Comparison of ENCODE assay signal across 17 cellular contexts in genomic region chr6:164695896-164696295, GRCh38.
"Had no signal": no experiment of that assay in that cellular context is flagged by ENCODE, and none has a peak within 500 bp of the region (broad histone marks: within the 10 kb centered on the region; RNA-seq: fewer than 3 reads in every experiment).

No MANE protein-coding gene starts in this region.

- H3K9me3 ChIP-seq: ascending aorta, breast epithelium, gastrocnemius medialis, left ventricle myocardium inferior, psoas muscle, tibial artery had no signal

- H3K4me3 ChIP-seq: ascending aorta, breast epithelium, coronary artery, gastrocnemius medialis, heart right ventricle, left ventricle myocardium inferior, psoas muscle, tibial artery had no signal

- H3K27ac ChIP-seq: ascending aorta, breast epithelium, coronary artery, gastrocnemius medialis, heart right ventricle, left ventricle myocardium inferior, psoas muscle, tibial artery, VCaP had no signal

- ATAC-seq: gastrocnemius medialis, heart right ventricle, psoas muscle, right cardiac atrium had no signal

- H3K36me3 ChIP-seq: ascending aorta, breast epithelium, gastrocnemius medialis, heart right ventricle, left ventricle myocardium inferior, tibial artery had no signal

- DNase-seq: activated CD4-positive, alpha-beta T cell treated with anti-CD3 and anti-CD28 coated beads for 1 hour; activated CD8-positive, alpha-beta memory T cell treated with anti-CD3 and anti-CD28 coated beads for 24 hours; activated CD8-positive, alpha-beta memory T cell treated with anti-CD3 and anti-CD28 coated beads, Interleukin-2, amount 50 U/mL, for 48 hours; activated gamma-delta T cell; gastrocnemius medialis; heart right ventricle; left ventricle myocardium inferior; psoas muscle; right cardiac atrium; stimulated activated CD4-positive, alpha-beta T cell treated with anti-CD3 and anti-CD28 coated beads, Interleukin-2, amount 100 ng/mL, for 24 hours; stimulated activated naive CD4-positive, alpha-beta T cell treated with Interleukin-2 at 50 U/mL for 16 hours; T1000; tibial artery had no signal

- H3K4me1 ChIP-seq: ascending aorta, breast epithelium, gastrocnemius medialis, psoas muscle, tibial artery had no signal

- H3K27me3 ChIP-seq: ascending aorta, breast epithelium, gastrocnemius medialis, heart right ventricle, tibial artery had no signal
